ENCODE assay signal across 1 cellular context in the genomic region with DNA sequence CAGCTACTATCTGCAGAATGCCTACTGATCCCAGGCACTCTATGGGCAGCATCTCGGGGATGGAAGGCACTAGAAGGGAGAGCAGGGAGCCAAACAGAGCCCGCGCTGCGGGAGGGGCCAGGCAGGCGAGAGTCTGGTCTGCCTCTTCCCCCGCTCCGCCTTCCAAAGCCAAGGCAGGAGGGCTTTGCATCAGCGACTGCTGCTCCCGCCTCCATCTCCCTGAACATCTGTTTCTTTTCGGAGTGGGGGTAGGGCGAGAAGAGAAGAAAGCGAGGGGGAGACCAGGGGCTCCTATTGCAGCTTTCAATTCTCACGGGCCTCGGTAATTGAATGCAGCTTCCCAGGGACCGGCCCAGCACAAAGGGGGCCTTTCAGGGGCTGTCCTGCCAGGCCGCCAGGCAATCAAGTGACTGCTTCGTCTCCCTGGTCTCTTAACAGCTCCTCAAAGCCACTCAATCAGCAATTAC.
TF ChIP-seq lines count a peak whose summit lies in the region.

No MANE protein-coding gene starts in this region.

TF ChIP-seq in HepG2, 621 proteins besides CTCF, POLR2A, EP300 and RAD21 (continued from another document):
- TF ChIP-seq, protein P1, sequence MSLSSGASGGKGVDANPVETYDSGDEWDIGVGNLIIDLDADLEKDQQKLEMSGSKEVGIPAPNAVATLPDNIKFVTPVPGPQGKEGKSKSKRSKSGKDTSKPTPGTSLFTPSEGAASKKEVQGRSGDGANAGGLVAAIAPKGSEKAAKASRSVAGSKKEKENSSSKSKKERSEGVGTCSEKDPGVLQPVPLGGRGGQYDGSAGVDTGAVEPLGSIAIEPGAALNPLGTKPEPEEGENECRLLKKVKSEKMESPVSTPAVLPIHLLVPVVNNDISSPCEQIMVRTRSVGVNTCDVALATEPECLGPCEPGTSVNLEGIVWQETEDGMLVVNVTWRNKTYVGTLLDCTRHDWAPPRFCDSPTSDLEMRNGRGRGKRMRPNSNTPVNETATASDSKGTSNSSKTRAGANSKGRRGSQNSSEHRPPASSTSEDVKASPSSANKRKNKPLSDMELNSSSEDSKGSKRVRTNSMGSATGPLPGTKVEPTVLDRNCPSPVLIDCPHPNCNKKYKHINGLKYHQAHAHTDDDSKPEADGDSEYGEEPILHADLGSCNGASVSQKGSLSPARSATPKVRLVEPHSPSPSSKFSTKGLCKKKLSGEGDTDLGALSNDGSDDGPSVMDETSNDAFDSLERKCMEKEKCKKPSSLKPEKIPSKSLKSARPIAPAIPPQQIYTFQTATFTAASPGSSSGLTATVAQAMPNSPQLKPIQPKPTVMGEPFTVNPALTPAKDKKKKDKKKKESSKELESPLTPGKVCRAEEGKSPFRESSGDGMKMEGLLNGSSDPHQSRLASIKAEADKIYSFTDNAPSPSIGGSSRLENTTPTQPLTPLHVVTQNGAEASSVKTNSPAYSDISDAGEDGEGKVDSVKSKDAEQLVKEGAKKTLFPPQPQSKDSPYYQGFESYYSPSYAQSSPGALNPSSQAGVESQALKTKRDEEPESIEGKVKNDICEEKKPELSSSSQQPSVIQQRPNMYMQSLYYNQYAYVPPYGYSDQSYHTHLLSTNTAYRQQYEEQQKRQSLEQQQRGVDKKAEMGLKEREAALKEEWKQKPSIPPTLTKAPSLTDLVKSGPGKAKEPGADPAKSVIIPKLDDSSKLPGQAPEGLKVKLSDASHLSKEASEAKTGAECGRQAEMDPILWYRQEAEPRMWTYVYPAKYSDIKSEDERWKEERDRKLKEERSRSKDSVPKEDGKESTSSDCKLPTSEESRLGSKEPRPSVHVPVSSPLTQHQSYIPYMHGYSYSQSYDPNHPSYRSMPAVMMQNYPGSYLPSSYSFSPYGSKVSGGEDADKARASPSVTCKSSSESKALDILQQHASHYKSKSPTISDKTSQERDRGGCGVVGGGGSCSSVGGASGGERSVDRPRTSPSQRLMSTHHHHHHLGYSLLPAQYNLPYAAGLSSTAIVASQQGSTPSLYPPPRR (CRISPR knock-in tag; IDR thresholded peaks at IDR 0.05; ENCODE audit: borderline replicate concordance) = no peak
- no peak for TF ChIP-seq CHCHD3 (CRISPR knock-in tag; IDR thresholded peaks at IDR 0.05)
- no peak for TF ChIP-seq STAT5B (CRISPR knock-in tag; IDR thresholded peaks at IDR 0.05)
- TF ChIP-seq FOXO1 (CRISPR knock-in tag; IDR thresholded peaks at IDR 0.05) = no peak
- TF ChIP-seq ATF1 (CRISPR knock-in tag; IDR thresholded peaks at IDR 0.05) = no peak
- TF ChIP-seq, protein P2, sequence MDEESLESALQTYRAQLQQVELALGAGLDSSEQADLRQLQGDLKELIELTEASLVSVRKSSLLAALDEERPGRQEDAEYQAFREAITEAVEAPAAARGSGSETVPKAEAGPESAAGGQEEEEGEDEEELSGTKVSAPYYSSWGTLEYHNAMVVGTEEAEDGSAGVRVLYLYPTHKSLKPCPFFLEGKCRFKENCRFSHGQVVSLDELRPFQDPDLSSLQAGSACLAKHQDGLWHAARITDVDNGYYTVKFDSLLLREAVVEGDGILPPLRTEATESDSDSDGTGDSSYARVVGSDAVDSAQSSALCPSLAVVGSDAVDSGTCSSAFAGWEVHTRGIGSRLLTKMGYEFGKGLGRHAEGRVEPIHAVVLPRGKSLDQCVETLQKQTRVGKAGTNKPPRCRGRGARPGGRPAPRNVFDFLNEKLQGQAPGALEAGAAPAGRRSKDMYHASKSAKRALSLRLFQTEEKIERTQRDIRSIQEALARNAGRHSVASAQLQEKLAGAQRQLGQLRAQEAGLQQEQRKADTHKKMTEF (CRISPR knock-in tag; IDR thresholded peaks at IDR 0.05) = no peak
- no peak for TF ChIP-seq ZBTB42 (CRISPR knock-in tag; IDR thresholded peaks at IDR 0.05)
